ENCODE assay signal across 1 cellular context in genomic region chr12:40615590-40615989, GRCh38.
TF ChIP-seq lines count a peak whose summit lies in the region.

No MANE protein-coding gene starts in this region.

TF ChIP-seq in A549, 52 proteins besides CTCF, POLR2A, EP300 and RAD21 (continued from another document):
- TF ChIP-seq PBX3 (IDR thresholded peaks at IDR 0.05) = no peak
